22 cellular contexts compared by ENCODE assay signal in the genomic region with DNA sequence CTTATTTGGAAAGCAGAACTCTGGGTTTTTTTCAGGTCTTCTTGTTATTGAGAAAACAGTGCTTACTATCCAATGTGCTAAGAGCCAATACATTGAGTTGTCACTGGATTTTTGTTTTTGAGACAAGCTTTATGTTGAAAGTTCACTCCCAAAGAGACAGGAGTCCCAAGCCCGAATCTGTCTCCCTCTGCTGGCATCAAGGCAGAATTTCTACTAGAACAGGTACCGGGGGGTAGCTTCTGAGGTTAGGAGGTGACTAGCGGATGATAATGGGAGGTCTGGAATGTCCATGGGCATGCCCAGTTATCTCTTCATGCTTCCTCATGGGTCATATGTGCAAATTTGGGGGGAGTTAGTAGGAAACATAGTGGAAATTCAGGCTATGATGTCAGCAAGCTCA. TPM values are rescaled to one million over a fixed set of nuclear protein-coding genes. Genes with fewer than 3 reads are reported as not detected.
DNase-seq lines count a peak whose midpoint lies in the region; ATAC-seq and TF ChIP-seq lines count a peak whose summit lies in the region.
"Had no signal": no experiment of that assay in that cellular context is flagged by ENCODE, and none has a peak within 500 bp of the region (broad histone marks: within the 10 kb centered on the region; RNA-seq: fewer than 3 reads in every experiment).

No MANE protein-coding gene starts in this region.

- H3K36me3 ChIP-seq in BLaER1, result peaks cover 95% of the 10 kb centered on the region

- H3K27me3 ChIP-seq in BLaER1 (no peaks in the 10 kb centered on the region), H9 (ENCODE audit: insufficient read depth, low read length) (no peaks in the 10 kb centered on the region), foreskin keratinocyte (no peaks in the 10 kb centered on the region)
- H3K27me3 ChIP-seq: upper lobe of left lung had no signal

- H3K4me3 Mint-ChIP-seq in H9, result no peak overlapping the region
- H3K4me3 Mint-ChIP-seq in activated CD4-positive, alpha-beta T cell treated with anti-CD3 and anti-CD28 coated beads, Interleukin-2, amount 10 ng/mL, durations not matched to agents 24 days and 14 days, result no peak overlapping the region
- no peak overlapping the region for H3K4me3 Mint-ChIP-seq in activated T-cell treated with anti-CD3 and anti-CD28 coated beads, Interleukin-2, amount 50 U/mL, for 72 hours
- H3K4me3 Mint-ChIP-seq: activated T-cell treated with anti-CD3 and anti-CD28 coated beads, Interleukin-2, amount 50 U/mL, for 24 hours had no signal

- H3K23me2 ChIP-seq in H9 (ENCODE audit: insufficient read length, low read depth, low read length, poor library complexity, severe bottlenecking), result no peaks in the 10 kb centered on the region

- H3K36me3 Mint-ChIP-seq in H9 (ENCODE audit: insufficient read depth in 1 of 3, low read depth in 3 of 3), result peaks cover 46 to 77% (median 70%) of the 10 kb centered on the region in 3 experiments
- peaks cover 58% of the 10 kb centered on the region for H3K36me3 Mint-ChIP-seq in activated CD4-positive, alpha-beta T cell treated with anti-CD3 and anti-CD28 coated beads, Interleukin-2, amount 10 ng/mL, durations not matched to agents 24 days and 14 days (ENCODE audit: low read depth)
- H3K36me3 Mint-ChIP-seq in activated T-cell treated with anti-CD3 and anti-CD28 coated beads, Interleukin-2, amount 50 U/mL, for 72 hours (ENCODE audit: insufficient read depth in 2 of 2), result peaks cover 36 to 58% of the 10 kb centered on the region in 2 donors

- DNase-seq in H9 (no peak), RKO (ENCODE audit: low spot score) (peak; percentile 35), foreskin keratinocyte (no peak)
- no peak for DNase-seq in activated CD4-positive, alpha-beta T cell treated with anti-CD3 and anti-CD28 coated beads, Interleukin-2, amount 10 ng/mL, durations not matched to agents 24 days and 14 days
- DNase-seq in stimulated activated CD4-positive, alpha-beta T cell treated with anti-CD3 and anti-CD28 coated beads, Interleukin-4, amount 100 ng/mL, for 24 hours, result no peak
- no peak for DNase-seq in activated T-cell treated with anti-CD3 and anti-CD28 coated beads, Interleukin-2, amount 50 U/mL, for 72 hours
- DNase-seq: activated CD4-positive, alpha-beta T cell treated with anti-CD3 and anti-CD28 coated beads for 4 hours; activated T-cell treated with anti-CD3 and anti-CD28 coated beads, Interleukin-2, amount 50 U/mL, for 24 hours; cerebellar nuclear complex; head of caudate nucleus; left cardiac atrium; NCI-H1930; NCI-H748 treated with DMSO at 0.1 percent for 48 hours; stimulated activated naive CD4-positive, alpha-beta T cell treated with Interleukin-2 at 50 U/mL for 16 hours; T-helper 2 cell; upper lobe of left lung had no signal

- H3K18ac ChIP-seq in H9 (ENCODE audit: insufficient read length, low read depth, low read length), result no peak overlapping the region

- H3K56ac ChIP-seq in H9 (ENCODE audit: insufficient read length, low read depth, low read length), result no peak overlapping the region

- H2BK12ac ChIP-seq in H9 (ENCODE audit: insufficient read length, low read depth, low read length), result no peak overlapping the region

- intact Hi-C loops in activated CD4-positive, alpha-beta T cell treated with anti-CD3 and anti-CD28 coated beads, Interleukin-2, amount 10 ng/mL, durations not matched to agents 24 days and 14 days (cut with micrococcal nuclease), result no loop called here

- no peak overlapping the region for H3K23ac ChIP-seq in H9 (ENCODE audit: insufficient read length, low read depth, low read length)

- no peak overlapping the region for H2AK5ac ChIP-seq in H9 (ENCODE audit: insufficient read length, low read length)

- H3K4me3 ChIP-seq in BLaER1, result peak overlapping the region; percentile 38
- H3K4me3 ChIP-seq: smooth muscle cell, upper lobe of left lung had no signal

- H3K79me1 ChIP-seq in H9 (ENCODE audit: insufficient read depth, low read depth, low read length, poor library complexity, severe bottlenecking), result no peaks in the 10 kb centered on the region

- no peak overlapping the region for H2AFZ ChIP-seq in H9 (ENCODE audit: low read length)
- H2AFZ ChIP-seq: parathyroid adenoma had no signal

- no peak overlapping the region for H3K4ac ChIP-seq in H9 (ENCODE audit: low read depth, low read length)

- H3K27ac ChIP-seq in BLaER1 (no peak overlapping the region), H9 (ENCODE audit: insufficient read length, low read depth, low read length) (no peak overlapping the region), foreskin keratinocyte (no peak overlapping the region)
- H3K27ac ChIP-seq: epithelial cell of prostate, parathyroid adenoma, upper lobe of left lung had no signal

- H3K4me1 Mint-ChIP-seq in H9, result peaks cover 5 to 8% of the 10 kb centered on the region in 2 experiments
- H3K4me1 Mint-ChIP-seq in activated CD4-positive, alpha-beta T cell treated with anti-CD3 and anti-CD28 coated beads, Interleukin-2, amount 10 ng/mL, durations not matched to agents 24 days and 14 days, result no peaks in the 10 kb centered on the region
- no peaks in the 10 kb centered on the region for H3K4me1 Mint-ChIP-seq in activated T-cell treated with anti-CD3 and anti-CD28 coated beads, Interleukin-2, amount 50 U/mL, for 72 hours (ENCODE audit: low read depth)

- H3K9me3 ChIP-seq in BLaER1, result peaks cover 98% of the 10 kb centered on the region
- no peaks in the 10 kb centered on the region for H3K9me3 ChIP-seq in H9 (ENCODE audit: control insufficient read depth, low read depth, low read length)

- no peak overlapping the region for H2BK120ac ChIP-seq in H9 (ENCODE audit: low read depth, low read length, poor library complexity, severe bottlenecking)

- no CpG with 5 or more reads among the region's 3 CpGs for WGBS in H9 (ENCODE audit: extremely low coverage, insufficient read length, low lambda C conversion rate)

- H4K8ac ChIP-seq in H9 (replicated peaks; ENCODE audit: insufficient read length, low read depth, low read length), result no peak overlapping the region

- no peak overlapping the region for H3T11ph ChIP-seq in H9 (ENCODE audit: low read length)

- no peak overlapping the region for H4K91ac ChIP-seq in H9 (ENCODE audit: insufficient read length, low read depth, low read length)

- no peak overlapping the region for H4K5ac ChIP-seq in H9 (ENCODE audit: insufficient read length, low read depth, low read length)

- no peak overlapping the region for H3K27ac Mint-ChIP-seq in H9
- no peak overlapping the region for H3K27ac Mint-ChIP-seq in activated CD4-positive, alpha-beta T cell treated with anti-CD3 and anti-CD28 coated beads, Interleukin-2, amount 10 ng/mL, durations not matched to agents 24 days and 14 days
- no peak overlapping the region for H3K27ac Mint-ChIP-seq in activated T-cell treated with anti-CD3 and anti-CD28 coated beads, Interleukin-2, amount 50 U/mL, for 72 hours
- H3K27ac Mint-ChIP-seq: activated T-cell treated with anti-CD3 and anti-CD28 coated beads, Interleukin-2, amount 50 U/mL, for 24 hours had no signal

- H4K20me1 ChIP-seq in BLaER1 (peaks cover 5% of the 10 kb centered on the region), H9 (ENCODE audit: control insufficient read depth, insufficient read depth, insufficient read length) (no peaks in the 10 kb centered on the region)

- H3K27me3 Mint-ChIP-seq in H9 (ENCODE audit: low read depth), result no peaks in the 10 kb centered on the region
- no peaks in the 10 kb centered on the region for H3K27me3 Mint-ChIP-seq in activated CD4-positive, alpha-beta T cell treated with anti-CD3 and anti-CD28 coated beads, Interleukin-2, amount 10 ng/mL, durations not matched to agents 24 days and 14 days
- H3K27me3 Mint-ChIP-seq in activated T-cell treated with anti-CD3 and anti-CD28 coated beads, Interleukin-2, amount 50 U/mL, for 72 hours (ENCODE audit: low read depth), result no peaks in the 10 kb centered on the region
- H3K27me3 Mint-ChIP-seq: activated T-cell treated with anti-CD3 and anti-CD28 coated beads, Interleukin-2, amount 50 U/mL, for 24 hours had no signal

- H3K79me2 ChIP-seq in H9 (ENCODE audit: insufficient read depth, low read length), result no peaks in the 10 kb centered on the region
- H3K79me2 ChIP-seq: parathyroid adenoma had no signal

- ATAC-seq in foreskin keratinocyte (no peak), HG03025 (IDR thresholded peaks at IDR 0.05; ENCODE audit: low FRiP score, unreplicated experiment) (no peak)
- ATAC-seq in activated T-cell treated with anti-CD3 and anti-CD28 coated beads, Interleukin-2, amount 50 U/mL, for 72 hours (replicated peaks in 1 of 2), result no peak
- ATAC-seq: left cardiac atrium, Right ventricle myocardium inferior had no signal

- peaks cover 35 to 49% of the 10 kb centered on the region in 2 experiments for H3K9me3 Mint-ChIP-seq in H9
- peaks cover 38% of the 10 kb centered on the region for H3K9me3 Mint-ChIP-seq in activated CD4-positive, alpha-beta T cell treated with anti-CD3 and anti-CD28 coated beads, Interleukin-2, amount 10 ng/mL, durations not matched to agents 24 days and 14 days
- peaks cover 15 to 26% of the 10 kb centered on the region in 2 donors for H3K9me3 Mint-ChIP-seq in activated T-cell treated with anti-CD3 and anti-CD28 coated beads, Interleukin-2, amount 50 U/mL, for 72 hours

- H2BK20ac ChIP-seq in H9 (ENCODE audit: low read depth, low read length, poor library complexity, severe bottlenecking), result no peak overlapping the region

- H2BK5ac ChIP-seq in H9 (ENCODE audit: insufficient read length, low read length), result no peak overlapping the region

- H3K4me1 ChIP-seq in BLaER1, result no peaks in the 10 kb centered on the region
- H3K4me1 ChIP-seq in H9 (ENCODE audit: insufficient read depth, low read length), result no peaks in the 10 kb centered on the region
- H3K4me1 ChIP-seq in foreskin keratinocyte, result no peaks in the 10 kb centered on the region
- H3K4me1 ChIP-seq: parathyroid adenoma, upper lobe of left lung had no signal

- H2BK15ac ChIP-seq in H9 (ENCODE audit: low read depth, low read length), result no peak overlapping the region

- H3K4me2 ChIP-seq in BLaER1 (no peak overlapping the region), H9 (ENCODE audit: insufficient read depth, insufficient read length, low read length) (no peak overlapping the region)
- H3K4me2 ChIP-seq: smooth muscle cell had no signal

- H3K9ac ChIP-seq in BLaER1, result no peak overlapping the region
- no peak overlapping the region for H3K9ac ChIP-seq in H9 (ENCODE audit: extremely low read depth, insufficient read length, low read length)
- H3K9ac ChIP-seq: parathyroid adenoma had no signal

- TF ChIP-seq CTCF in H9 (conservative IDR thresholded peaks at IDR 0.05) (peak; percentile 73), foreskin keratinocyte (conservative IDR thresholded peaks at IDR 0.05) (peak; percentile 16)

- no peak overlapping the region for H3K14ac ChIP-seq in H9 (ENCODE audit: insufficient read depth, low read length)

RNA-seq across cellular contexts. Expression of gene ZNF124, which starts 25.1 kb away (rescaled TPM):
- total RNA-seq in H9 (2021), result 50.6 and 50.9 TPM in 2 replicates
- 14.9 and 15.1 TPM in 2 replicates for total RNA-seq in foreskin keratinocyte
- 1.5 and 1.9 TPM in 2 replicates for polyA plus RNA-seq in foreskin keratinocyte
- total RNA-seq in activated CD4-positive, alpha-beta T cell treated with anti-CD3 and anti-CD28 coated beads, Interleukin-2, amount 10 ng/mL, durations not matched to agents 24 days and 14 days, result 14.9 and 18.5 TPM in 2 replicates
- 10 to 100 TPM; 12.9 to 13.0 TPM for total RNA-seq in activated T-cell treated with anti-CD3 and anti-CD28 coated beads, Interleukin-2, amount 50 U/mL, for 72 hours

RNA-seq across cellular contexts. Expression of gene ZNF669, which starts 42.5 kb away (rescaled TPM):
- 19.2 and 19.5 TPM in 2 replicates for total RNA-seq in H9 (2021)
- total RNA-seq in foreskin keratinocyte, result 7.4 and 8.0 TPM in 2 replicates
- 1.5 and 2.0 TPM in 2 replicates for polyA plus RNA-seq in foreskin keratinocyte
- 6.2 and 6.7 TPM in 2 replicates for total RNA-seq in activated CD4-positive, alpha-beta T cell treated with anti-CD3 and anti-CD28 coated beads, Interleukin-2, amount 10 ng/mL, durations not matched to agents 24 days and 14 days
- 10 to 100 TPM in 1 of 2 donors, 1 to 10 TPM in 1; 8.3 to 10.5 TPM for total RNA-seq in activated T-cell treated with anti-CD3 and anti-CD28 coated beads, Interleukin-2, amount 50 U/mL, for 72 hours
